In the genomic region with DNA sequence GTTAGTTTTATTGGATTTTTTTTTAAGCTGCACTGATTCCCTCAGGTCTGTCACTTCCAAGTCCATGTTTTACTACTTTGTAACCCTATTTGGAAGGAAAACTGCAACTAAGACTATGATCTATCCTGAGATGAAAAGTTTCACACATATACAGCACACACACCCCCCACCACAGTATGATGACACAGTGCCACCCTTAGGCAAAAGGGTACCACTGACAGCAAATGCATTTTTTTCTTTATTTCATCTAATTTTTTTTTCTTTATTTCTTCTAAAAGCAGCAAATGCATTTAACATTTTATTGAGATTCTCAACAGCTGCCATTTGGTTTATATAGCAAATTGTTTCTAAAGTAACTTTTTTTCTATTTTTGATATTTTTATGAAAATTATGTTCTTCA, we compare ENCODE assay signal across 1 cellular context.
A peak's percentile ranks its signal among the peaks of the same experiment; 100 is the strongest.
TF ChIP-seq lines count a peak whose summit lies in the region.

No MANE protein-coding gene starts in this region.

TF ChIP-seq in GM12878, 131 proteins besides CTCF, POLR2A, EP300 and RAD21:
- no peak for TF ChIP-seq ZNF274 (IDR thresholded peaks at IDR 0.05; ENCODE audit: insufficient read depth, insufficient read length)
- no peak for TF ChIP-seq EGR1 (IDR thresholded peaks at IDR 0.05; ENCODE audit: borderline replicate concordance in 1 of 2, low read depth in 2 of 2, low read length in 2 of 2)
- no peak for TF ChIP-seq TBL1XR1 (IDR thresholded peaks at IDR 0.05; ENCODE audit: low read depth, low read length)
- TF ChIP-seq NFIC (IDR thresholded peaks at IDR 0.05; ENCODE audit: low read depth, low read length), result no peak
- TF ChIP-seq, protein P1, sequence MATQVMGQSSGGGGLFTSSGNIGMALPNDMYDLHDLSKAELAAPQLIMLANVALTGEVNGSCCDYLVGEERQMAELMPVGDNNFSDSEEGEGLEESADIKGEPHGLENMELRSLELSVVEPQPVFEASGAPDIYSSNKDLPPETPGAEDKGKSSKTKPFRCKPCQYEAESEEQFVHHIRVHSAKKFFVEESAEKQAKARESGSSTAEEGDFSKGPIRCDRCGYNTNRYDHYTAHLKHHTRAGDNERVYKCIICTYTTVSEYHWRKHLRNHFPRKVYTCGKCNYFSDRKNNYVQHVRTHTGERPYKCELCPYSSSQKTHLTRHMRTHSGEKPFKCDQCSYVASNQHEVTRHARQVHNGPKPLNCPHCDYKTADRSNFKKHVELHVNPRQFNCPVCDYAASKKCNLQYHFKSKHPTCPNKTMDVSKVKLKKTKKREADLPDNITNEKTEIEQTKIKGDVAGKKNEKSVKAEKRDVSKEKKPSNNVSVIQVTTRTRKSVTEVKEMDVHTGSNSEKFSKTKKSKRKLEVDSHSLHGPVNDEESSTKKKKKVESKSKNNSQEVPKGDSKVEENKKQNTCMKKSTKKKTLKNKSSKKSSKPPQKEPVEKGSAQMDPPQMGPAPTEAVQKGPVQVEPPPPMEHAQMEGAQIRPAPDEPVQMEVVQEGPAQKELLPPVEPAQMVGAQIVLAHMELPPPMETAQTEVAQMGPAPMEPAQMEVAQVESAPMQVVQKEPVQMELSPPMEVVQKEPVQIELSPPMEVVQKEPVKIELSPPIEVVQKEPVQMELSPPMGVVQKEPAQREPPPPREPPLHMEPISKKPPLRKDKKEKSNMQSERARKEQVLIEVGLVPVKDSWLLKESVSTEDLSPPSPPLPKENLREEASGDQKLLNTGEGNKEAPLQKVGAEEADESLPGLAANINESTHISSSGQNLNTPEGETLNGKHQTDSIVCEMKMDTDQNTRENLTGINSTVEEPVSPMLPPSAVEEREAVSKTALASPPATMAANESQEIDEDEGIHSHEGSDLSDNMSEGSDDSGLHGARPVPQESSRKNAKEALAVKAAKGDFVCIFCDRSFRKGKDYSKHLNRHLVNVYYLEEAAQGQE (IDR thresholded peaks at IDR 0.05; ENCODE audit: low read depth, low read length), result no peak
- TF ChIP-seq MTA3 (IDR thresholded peaks at IDR 0.05; ENCODE audit: borderline replicate concordance, low read length), result no peak
- no peak for TF ChIP-seq HDAC2 (IDR thresholded peaks at IDR 0.05)
- TF ChIP-seq, protein P2, sequence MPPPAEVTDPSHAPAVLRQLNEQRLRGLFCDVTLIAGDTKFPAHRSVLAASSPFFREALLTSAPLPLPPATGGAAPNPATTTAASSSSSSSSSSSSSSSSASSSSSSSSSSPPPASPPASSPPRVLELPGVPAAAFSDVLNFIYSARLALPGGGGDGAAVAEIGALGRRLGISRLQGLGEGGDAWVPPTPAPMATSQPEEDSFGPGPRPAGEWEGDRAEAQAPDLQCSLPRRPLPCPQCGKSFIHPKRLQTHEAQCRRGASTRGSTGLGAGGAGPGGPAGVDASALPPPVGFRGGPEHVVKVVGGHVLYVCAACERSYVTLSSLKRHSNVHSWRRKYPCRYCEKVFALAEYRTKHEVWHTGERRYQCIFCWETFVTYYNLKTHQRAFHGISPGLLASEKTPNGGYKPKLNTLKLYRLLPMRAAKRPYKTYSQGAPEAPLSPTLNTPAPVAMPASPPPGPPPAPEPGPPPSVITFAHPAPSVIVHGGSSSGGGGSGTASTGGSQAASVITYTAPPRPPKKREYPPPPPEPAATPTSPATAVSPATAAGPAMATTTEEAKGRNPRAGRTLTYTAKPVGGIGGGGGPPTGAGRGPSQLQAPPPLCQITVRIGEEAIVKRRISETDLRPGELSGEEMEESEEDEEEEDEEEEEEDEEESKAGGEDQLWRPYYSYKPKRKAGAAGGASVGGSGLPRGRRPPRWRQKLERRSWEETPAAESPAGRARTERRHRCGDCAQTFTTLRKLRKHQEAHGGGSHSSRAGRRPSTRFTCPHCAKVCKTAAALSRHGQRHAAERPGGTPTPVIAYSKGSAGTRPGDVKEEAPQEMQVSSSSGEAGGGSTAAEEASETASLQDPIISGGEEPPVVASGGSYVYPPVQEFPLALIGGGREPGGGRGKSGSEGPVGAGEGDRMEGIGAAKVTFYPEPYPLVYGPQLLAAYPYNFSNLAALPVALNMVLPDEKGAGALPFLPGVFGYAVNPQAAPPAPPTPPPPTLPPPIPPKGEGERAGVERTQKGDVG (CRISPR knock-in tag; IDR thresholded peaks at IDR 0.05), result no peak
- peak; percentile 74 for TF ChIP-seq ZNF384 (IDR thresholded peaks at IDR 0.05; ENCODE audit: borderline replicate concordance, low read depth, low read length)
- peak; percentile 76; the same call in 1 of the 2 replicates for TF ChIP-seq SMC3 (IDR thresholded peaks at IDR 0.05; ENCODE audit: borderline replicate concordance, low read length)
- TF ChIP-seq TCF12 (IDR thresholded peaks at IDR 0.05; ENCODE audit: low read depth, low read length), result no peak
- 0 out of 2 replicates have a peak, but pooled peaks have one; percentile 17 for TF ChIP-seq RUNX3 (IDR thresholded peaks at IDR 0.05; ENCODE audit: low read length)
- no peak for TF ChIP-seq CUX1 (IDR thresholded peaks at IDR 0.05; ENCODE audit: insufficient replicate concordance, low read depth, low read length)
- TF ChIP-seq, protein P3, sequence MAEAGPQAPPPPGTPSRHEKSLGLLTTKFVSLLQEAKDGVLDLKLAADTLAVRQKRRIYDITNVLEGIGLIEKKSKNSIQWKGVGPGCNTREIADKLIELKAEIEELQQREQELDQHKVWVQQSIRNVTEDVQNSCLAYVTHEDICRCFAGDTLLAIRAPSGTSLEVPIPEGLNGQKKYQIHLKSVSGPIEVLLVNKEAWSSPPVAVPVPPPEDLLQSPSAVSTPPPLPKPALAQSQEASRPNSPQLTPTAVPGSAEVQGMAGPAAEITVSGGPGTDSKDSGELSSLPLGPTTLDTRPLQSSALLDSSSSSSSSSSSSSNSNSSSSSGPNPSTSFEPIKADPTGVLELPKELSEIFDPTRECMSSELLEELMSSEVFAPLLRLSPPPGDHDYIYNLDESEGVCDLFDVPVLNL (IDR thresholded peaks at IDR 0.05; ENCODE audit: low read depth, low read length), result no peak
- TF ChIP-seq ESRRA (IDR thresholded peaks at IDR 0.05; ENCODE audit: low read length), result no peak
- TF ChIP-seq NR2F1 (conservative IDR thresholded peaks at IDR 0.05), result no peak
- TF ChIP-seq KDM1A (IDR thresholded peaks at IDR 0.05; ENCODE audit: borderline replicate concordance), result no peak
- TF ChIP-seq TARDBP (IDR thresholded peaks at IDR 0.05; ENCODE audit: borderline replicate concordance), result no peak
- TF ChIP-seq KLF5 (IDR thresholded peaks at IDR 0.05; ENCODE audit: partially characterized antibody), result no peak
- no peak for TF ChIP-seq TCF3 (IDR thresholded peaks at IDR 0.05; ENCODE audit: borderline replicate concordance, insufficient read depth, low read depth, low read length)
- no peak for TF ChIP-seq HCFC1 (IDR thresholded peaks at IDR 0.05; ENCODE audit: low read length)
- TF ChIP-seq MEF2A (IDR thresholded peaks at IDR 0.05; ENCODE audit: insufficient read depth, low read depth, low read length), result no peak
